ENCODE assay signal across 17 cellular contexts in genomic region chr6:33875141-33875581, GRCh38.
A peak's percentile ranks its signal among the peaks of the same experiment; 100 is the strongest.
DNase-seq lines count a peak whose midpoint lies in the region; ATAC-seq and TF ChIP-seq lines count a peak whose summit lies in the region.
"Had no signal": no experiment of that assay in that cellular context is flagged by ENCODE, and none has a peak within 500 bp of the region (broad histone marks: within the 10 kb centered on the region; RNA-seq: fewer than 3 reads in every experiment).

No MANE protein-coding gene starts in this region.

- H3K4me1 Mint-ChIP-seq in activated naive CD8-positive, alpha-beta T cell treated with anti-CD3 and anti-CD28 coated beads, Interleukin-2, amount 10 ng/mL, durations not matched to agents 7 days and 5 days: peaks cover 2% of the 10 kb centered on the region
- peaks cover 2% of the 10 kb centered on the region for H3K4me1 Mint-ChIP-seq in activated naive CD8-positive, alpha-beta T cell treated with anti-CD3 and anti-CD28 coated beads, Interleukin-2, amount 50 U/mL, for 24 hours

- no peak for DNase-seq in activated naive CD8-positive, alpha-beta T cell treated with anti-CD3 and anti-CD28 coated beads, Interleukin-2, amount 10 ng/mL, durations not matched to agents 7 days and 5 days
- no peak for DNase-seq in activated naive CD8-positive, alpha-beta T cell treated with anti-CD3 and anti-CD28 coated beads, Interleukin-2, amount 50 U/mL, for 24 hours
- DNase-seq in RWPE1 (ENCODE audit: low spot score) (no peak), left kidney (ENCODE audit: low read depth, low spot score) (peak; percentile 45), superior temporal gyrus (ENCODE audit: extremely low spot score) (peak; percentile 50), NOMO-1 treated with DMSO at 0.1 percent for 48 hours (lab: John Stamatoyannopoulos, UW; ENCODE audit: unreplicated experiment) (no peak), AG08396 (ENCODE audit: low spot score) (no peak), tibial artery (no peak)
- DNase-seq: 8988T, COR-L47, H9, Karpas-422, NCI-H1105 treated with DMSO at 0.1 percent for 48 hours, Right ventricle myocardium superior had no signal

- intact Hi-C loops in tibial artery (cut with DNase I; ENCODE audit: low total_unique reads): no loop called here

- CTCF ChIA-PET in RWPE1 (lab: Yijun Ruan, JAX): interaction anchor here (0.6 kb wide), 1 partner anchor 124 kb away, joined by 3 read pairs; no protein-coding TSS in a partner anchor

- H3K9me3 ChIP-seq in tibial artery: no peaks in the 10 kb centered on the region

- H3K4me3 Mint-ChIP-seq in activated naive CD8-positive, alpha-beta T cell treated with anti-CD3 and anti-CD28 coated beads, Interleukin-2, amount 10 ng/mL, durations not matched to agents 7 days and 5 days: no peak overlapping the region
- no peak overlapping the region for H3K4me3 Mint-ChIP-seq in activated naive CD8-positive, alpha-beta T cell treated with anti-CD3 and anti-CD28 coated beads, Interleukin-2, amount 50 U/mL, for 24 hours
- H3K4me3 Mint-ChIP-seq: H9 had no signal

- peak overlapping the region; percentile 17 for H3K27ac ChIP-seq in RWPE1
- no peak overlapping the region for H3K27ac ChIP-seq in tibial artery
- H3K27ac ChIP-seq: C4-2B, SK-N-MC had no signal

- peaks cover 26% of the 10 kb centered on the region for H3K27me3 Mint-ChIP-seq in activated naive CD8-positive, alpha-beta T cell treated with anti-CD3 and anti-CD28 coated beads, Interleukin-2, amount 10 ng/mL, durations not matched to agents 7 days and 5 days
- H3K27me3 Mint-ChIP-seq in activated naive CD8-positive, alpha-beta T cell treated with anti-CD3 and anti-CD28 coated beads, Interleukin-2, amount 50 U/mL, for 24 hours: peaks cover 9% of the 10 kb centered on the region

- H3K36me3 Mint-ChIP-seq in activated naive CD8-positive, alpha-beta T cell treated with anti-CD3 and anti-CD28 coated beads, Interleukin-2, amount 10 ng/mL, durations not matched to agents 7 days and 5 days: no peaks in the 10 kb centered on the region
- H3K36me3 Mint-ChIP-seq in activated naive CD8-positive, alpha-beta T cell treated with anti-CD3 and anti-CD28 coated beads, Interleukin-2, amount 50 U/mL, for 24 hours (ENCODE audit: low read depth): no peaks in the 10 kb centered on the region

- POLR2A ChIA-PET in activated naive CD8-positive, alpha-beta T cell treated with anti-CD3 and anti-CD28 coated beads, Interleukin-2, amount 10 ng/mL, durations not matched to agents 7 days and 5 days (lab: Charles Lee): no interaction called here
- POLR2A ChIA-PET in RWPE1 (lab: Yijun Ruan, JAX; ENCODE audit: low non-redundant PET): interaction anchor here (0.7 kb wide), 1 partner anchor 222 kb away, joined by 4 read pairs; no protein-coding TSS in a partner anchor

- peak overlapping the region; percentile 70 for H3K27ac Mint-ChIP-seq in activated naive CD8-positive, alpha-beta T cell treated with anti-CD3 and anti-CD28 coated beads, Interleukin-2, amount 10 ng/mL, durations not matched to agents 7 days and 5 days
- H3K27ac Mint-ChIP-seq in activated naive CD8-positive, alpha-beta T cell treated with anti-CD3 and anti-CD28 coated beads, Interleukin-2, amount 50 U/mL, for 24 hours: no peak overlapping the region
- H3K27ac Mint-ChIP-seq: H9 had no signal

- no peaks in the 10 kb centered on the region for H3K9me3 Mint-ChIP-seq in activated naive CD8-positive, alpha-beta T cell treated with anti-CD3 and anti-CD28 coated beads, Interleukin-2, amount 10 ng/mL, durations not matched to agents 7 days and 5 days
- no peaks in the 10 kb centered on the region for H3K9me3 Mint-ChIP-seq in activated naive CD8-positive, alpha-beta T cell treated with anti-CD3 and anti-CD28 coated beads, Interleukin-2, amount 50 U/mL, for 24 hours
- H3K9me3 Mint-ChIP-seq: H9 had no signal

- no peak for TF ChIP-seq CTCF in RWPE1 (conservative IDR thresholded peaks at IDR 0.05; ENCODE audit: low read depth)
- no peak for TF ChIP-seq CTCF in tibial artery (IDR thresholded peaks at IDR 0.05)

- H3K27me3 ChIP-seq in tibial artery: peaks cover 0 to 66% of the 10 kb centered on the region in 2 donors

- no peak for ATAC-seq in activated naive CD8-positive, alpha-beta T cell treated with anti-CD3 and anti-CD28 coated beads, Interleukin-2, amount 10 ng/mL, durations not matched to agents 7 days and 5 days (ENCODE audit: low read depth)
- ATAC-seq in activated naive CD8-positive, alpha-beta T cell treated with anti-CD3 and anti-CD28 coated beads, Interleukin-2, amount 50 U/mL, for 24 hours: no peak
- ATAC-seq: Panc1 had no signal

- no peaks in the 10 kb centered on the region for H3K4me1 ChIP-seq in tibial artery

- no peaks in the 10 kb centered on the region for H3K36me3 ChIP-seq in tibial artery

- no peak overlapping the region for H3K4me3 ChIP-seq in tibial artery
- H3K4me3 ChIP-seq: SK-N-MC had no signal

Comparison
In these comparisons a context has a peak if more than half of its experiments do, and no peak if none do; other contexts are left out.
1. DNase-seq: peak in left kidney (single experiment) and superior temporal gyrus (single experiment); none in activated naive CD8-positive, alpha-beta T cell treated with anti-CD3 and anti-CD28 coated beads, Interleukin-2, amount 10 ng/mL, durations not matched to agents 7 days and 5 days (single experiment), activated naive CD8-positive, alpha-beta T cell treated with anti-CD3 and anti-CD28 coated beads, Interleukin-2, amount 50 U/mL, for 24 hours (single experiment), RWPE1 (single experiment), NOMO-1 treated with DMSO at 0.1 percent for 48 hours (single experiment), AG08396 (single experiment) and tibial artery (0 of 2).